In the genomic region with DNA sequence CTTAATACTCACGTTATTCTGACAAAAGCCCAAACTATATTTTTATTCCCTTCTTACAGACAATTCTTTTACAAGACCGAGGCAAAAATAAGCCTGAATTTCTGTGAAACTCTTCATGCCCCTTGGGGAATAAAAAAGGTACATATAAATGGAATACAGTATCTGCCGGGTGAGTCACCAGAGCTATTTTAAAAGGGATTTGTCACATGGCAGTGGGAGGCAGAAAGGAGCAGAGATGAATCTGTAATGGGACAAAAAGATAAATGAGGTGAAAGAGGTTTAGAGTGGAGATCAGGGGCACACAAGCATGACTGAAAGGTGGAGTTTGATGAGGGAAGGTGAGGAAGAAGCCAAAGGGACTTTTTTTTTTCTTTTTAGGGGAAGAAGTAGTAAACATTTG, we compare ENCODE assay signal across 1 cellular context.
A peak's percentile ranks its signal among the peaks of the same experiment; 100 is the strongest.
TF ChIP-seq lines count a peak whose summit lies in the region.

No MANE protein-coding gene starts in this region.

TF ChIP-seq in SK-N-SH, 30 proteins besides CTCF, POLR2A, EP300 and RAD21 (continued from another document):
- TF ChIP-seq, protein P1, sequence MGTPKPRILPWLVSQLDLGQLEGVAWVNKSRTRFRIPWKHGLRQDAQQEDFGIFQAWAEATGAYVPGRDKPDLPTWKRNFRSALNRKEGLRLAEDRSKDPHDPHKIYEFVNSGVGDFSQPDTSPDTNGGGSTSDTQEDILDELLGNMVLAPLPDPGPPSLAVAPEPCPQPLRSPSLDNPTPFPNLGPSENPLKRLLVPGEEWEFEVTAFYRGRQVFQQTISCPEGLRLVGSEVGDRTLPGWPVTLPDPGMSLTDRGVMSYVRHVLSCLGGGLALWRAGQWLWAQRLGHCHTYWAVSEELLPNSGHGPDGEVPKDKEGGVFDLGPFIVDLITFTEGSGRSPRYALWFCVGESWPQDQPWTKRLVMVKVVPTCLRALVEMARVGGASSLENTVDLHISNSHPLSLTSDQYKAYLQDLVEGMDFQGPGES (IDR thresholded peaks at IDR 0.05; ENCODE audit: low read depth, low read length): no peak
- no peak for TF ChIP-seq GABPA (IDR thresholded peaks at IDR 0.05; ENCODE audit: low read depth)
- no peak for TF ChIP-seq RCOR1 (IDR thresholded peaks at IDR 0.05; ENCODE audit: low read length)
- TF ChIP-seq, protein P2, sequence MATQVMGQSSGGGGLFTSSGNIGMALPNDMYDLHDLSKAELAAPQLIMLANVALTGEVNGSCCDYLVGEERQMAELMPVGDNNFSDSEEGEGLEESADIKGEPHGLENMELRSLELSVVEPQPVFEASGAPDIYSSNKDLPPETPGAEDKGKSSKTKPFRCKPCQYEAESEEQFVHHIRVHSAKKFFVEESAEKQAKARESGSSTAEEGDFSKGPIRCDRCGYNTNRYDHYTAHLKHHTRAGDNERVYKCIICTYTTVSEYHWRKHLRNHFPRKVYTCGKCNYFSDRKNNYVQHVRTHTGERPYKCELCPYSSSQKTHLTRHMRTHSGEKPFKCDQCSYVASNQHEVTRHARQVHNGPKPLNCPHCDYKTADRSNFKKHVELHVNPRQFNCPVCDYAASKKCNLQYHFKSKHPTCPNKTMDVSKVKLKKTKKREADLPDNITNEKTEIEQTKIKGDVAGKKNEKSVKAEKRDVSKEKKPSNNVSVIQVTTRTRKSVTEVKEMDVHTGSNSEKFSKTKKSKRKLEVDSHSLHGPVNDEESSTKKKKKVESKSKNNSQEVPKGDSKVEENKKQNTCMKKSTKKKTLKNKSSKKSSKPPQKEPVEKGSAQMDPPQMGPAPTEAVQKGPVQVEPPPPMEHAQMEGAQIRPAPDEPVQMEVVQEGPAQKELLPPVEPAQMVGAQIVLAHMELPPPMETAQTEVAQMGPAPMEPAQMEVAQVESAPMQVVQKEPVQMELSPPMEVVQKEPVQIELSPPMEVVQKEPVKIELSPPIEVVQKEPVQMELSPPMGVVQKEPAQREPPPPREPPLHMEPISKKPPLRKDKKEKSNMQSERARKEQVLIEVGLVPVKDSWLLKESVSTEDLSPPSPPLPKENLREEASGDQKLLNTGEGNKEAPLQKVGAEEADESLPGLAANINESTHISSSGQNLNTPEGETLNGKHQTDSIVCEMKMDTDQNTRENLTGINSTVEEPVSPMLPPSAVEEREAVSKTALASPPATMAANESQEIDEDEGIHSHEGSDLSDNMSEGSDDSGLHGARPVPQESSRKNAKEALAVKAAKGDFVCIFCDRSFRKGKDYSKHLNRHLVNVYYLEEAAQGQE (IDR thresholded peaks at IDR 0.05; ENCODE audit: low read depth, low read length): no peak
- TF ChIP-seq CHD2 (IDR thresholded peaks at IDR 0.05; ENCODE audit: low read length, partially characterized antibody): no peak
- no peak for TF ChIP-seq FOXJ3 (CRISPR knock-in tag; IDR thresholded peaks at IDR 0.05)
- no peak for TF ChIP-seq FOXM1 (IDR thresholded peaks at IDR 0.05; ENCODE audit: low read depth)
- TF ChIP-seq, protein P3, sequence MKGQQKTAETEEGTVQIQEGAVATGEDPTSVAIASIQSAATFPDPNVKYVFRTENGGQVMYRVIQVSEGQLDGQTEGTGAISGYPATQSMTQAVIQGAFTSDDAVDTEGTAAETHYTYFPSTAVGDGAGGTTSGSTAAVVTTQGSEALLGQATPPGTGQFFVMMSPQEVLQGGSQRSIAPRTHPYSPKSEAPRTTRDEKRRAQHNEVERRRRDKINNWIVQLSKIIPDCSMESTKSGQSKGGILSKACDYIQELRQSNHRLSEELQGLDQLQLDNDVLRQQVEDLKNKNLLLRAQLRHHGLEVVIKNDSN (IDR thresholded peaks at IDR 0.05; ENCODE audit: borderline replicate concordance, low read depth): peak; percentile 61; the same call in 1 of the 2 replicates
- TF ChIP-seq, protein P4, sequence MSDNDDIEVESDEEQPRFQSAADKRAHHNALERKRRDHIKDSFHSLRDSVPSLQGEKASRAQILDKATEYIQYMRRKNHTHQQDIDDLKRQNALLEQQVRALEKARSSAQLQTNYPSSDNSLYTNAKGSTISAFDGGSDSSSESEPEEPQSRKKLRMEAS (IDR thresholded peaks at IDR 0.05; ENCODE audit: low read depth): 0 out of 2 replicates have a peak, but pooled peaks have one; percentile 38
- no peak for TF ChIP-seq TAF1 (IDR thresholded peaks at IDR 0.05; ENCODE audit: borderline replicate concordance, low read depth, low read length)
- TF ChIP-seq NRF1 (IDR thresholded peaks at IDR 0.05; ENCODE audit: low read depth, low read length): no peak
- peak; percentile 35; the same call in 1 of the 2 replicates for TF ChIP-seq JUND (IDR thresholded peaks at IDR 0.05)
- no peak for TF ChIP-seq SMC3 (IDR thresholded peaks at IDR 0.05; ENCODE audit: low read depth, low read length)
- TF ChIP-seq, protein P5, sequence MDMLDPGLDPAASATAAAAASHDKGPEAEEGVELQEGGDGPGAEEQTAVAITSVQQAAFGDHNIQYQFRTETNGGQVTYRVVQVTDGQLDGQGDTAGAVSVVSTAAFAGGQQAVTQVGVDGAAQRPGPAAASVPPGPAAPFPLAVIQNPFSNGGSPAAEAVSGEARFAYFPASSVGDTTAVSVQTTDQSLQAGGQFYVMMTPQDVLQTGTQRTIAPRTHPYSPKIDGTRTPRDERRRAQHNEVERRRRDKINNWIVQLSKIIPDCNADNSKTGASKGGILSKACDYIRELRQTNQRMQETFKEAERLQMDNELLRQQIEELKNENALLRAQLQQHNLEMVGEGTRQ (IDR thresholded peaks at IDR 0.05; ENCODE audit: borderline replicate concordance, low read depth, low read length): no peak
- TF ChIP-seq GATA2 (CRISPR knock-in tag; IDR thresholded peaks at IDR 0.05): no peak
- TF ChIP-seq RXRA (IDR thresholded peaks at IDR 0.05; ENCODE audit: borderline replicate concordance, low read depth): no peak
- TF ChIP-seq POLR2AphosphoS5 (IDR thresholded peaks at IDR 0.05; ENCODE audit: low read depth, low read length): no peak
- TF ChIP-seq MXI1 (IDR thresholded peaks at IDR 0.05; ENCODE audit: low read depth, low read length): no peak
- TF ChIP-seq, protein P6, sequence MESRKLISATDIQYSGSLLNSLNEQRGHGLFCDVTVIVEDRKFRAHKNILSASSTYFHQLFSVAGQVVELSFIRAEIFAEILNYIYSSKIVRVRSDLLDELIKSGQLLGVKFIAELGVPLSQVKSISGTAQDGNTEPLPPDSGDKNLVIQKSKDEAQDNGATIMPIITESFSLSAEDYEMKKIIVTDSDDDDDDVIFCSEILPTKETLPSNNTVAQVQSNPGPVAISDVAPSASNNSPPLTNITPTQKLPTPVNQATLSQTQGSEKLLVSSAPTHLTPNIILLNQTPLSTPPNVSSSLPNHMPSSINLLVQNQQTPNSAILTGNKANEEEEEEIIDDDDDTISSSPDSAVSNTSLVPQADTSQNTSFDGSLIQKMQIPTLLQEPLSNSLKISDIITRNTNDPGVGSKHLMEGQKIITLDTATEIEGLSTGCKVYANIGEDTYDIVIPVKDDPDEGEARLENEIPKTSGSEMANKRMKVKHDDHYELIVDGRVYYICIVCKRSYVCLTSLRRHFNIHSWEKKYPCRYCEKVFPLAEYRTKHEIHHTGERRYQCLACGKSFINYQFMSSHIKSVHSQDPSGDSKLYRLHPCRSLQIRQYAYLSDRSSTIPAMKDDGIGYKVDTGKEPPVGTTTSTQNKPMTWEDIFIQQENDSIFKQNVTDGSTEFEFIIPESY (IDR thresholded peaks at IDR 0.05; ENCODE audit: borderline replicate concordance, low read depth): no peak
- no peak for TF ChIP-seq TEAD4 (IDR thresholded peaks at IDR 0.05; ENCODE audit: borderline replicate concordance, insufficient read depth)
- TF ChIP-seq YY1 (IDR thresholded peaks at IDR 0.05; ENCODE audit: low read depth): no peak
- no peak for TF ChIP-seq ELF1 (IDR thresholded peaks at IDR 0.05)
- no peak for TF ChIP-seq EZH2phosphoT487 (IDR thresholded peaks at IDR 0.05; ENCODE audit: borderline replicate concordance, low read depth)
- TF ChIP-seq NFIC (IDR thresholded peaks at IDR 0.05; ENCODE audit: borderline replicate concordance): no peak
- TF ChIP-seq, protein P7, sequence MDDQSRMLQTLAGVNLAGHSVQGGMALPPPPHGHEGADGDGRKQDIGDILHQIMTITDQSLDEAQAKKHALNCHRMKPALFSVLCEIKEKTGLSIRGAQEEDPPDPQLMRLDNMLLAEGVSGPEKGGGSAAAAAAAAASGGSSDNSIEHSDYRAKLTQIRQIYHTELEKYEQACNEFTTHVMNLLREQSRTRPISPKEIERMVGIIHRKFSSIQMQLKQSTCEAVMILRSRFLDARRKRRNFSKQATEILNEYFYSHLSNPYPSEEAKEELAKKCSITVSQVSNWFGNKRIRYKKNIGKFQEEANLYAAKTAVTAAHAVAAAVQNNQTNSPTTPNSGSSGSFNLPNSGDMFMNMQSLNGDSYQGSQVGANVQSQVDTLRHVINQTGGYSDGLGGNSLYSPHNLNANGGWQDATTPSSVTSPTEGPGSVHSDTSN (IDR thresholded peaks at IDR 0.05): no peak
- TF ChIP-seq TCF12 (IDR thresholded peaks at IDR 0.05): no peak
- TF ChIP-seq FOSL2 (IDR thresholded peaks at IDR 0.05; ENCODE audit: borderline replicate concordance, low read depth): peak; percentile 72; the same call in 1 of the 2 replicates
- no peak for TF ChIP-seq SIN3A (IDR thresholded peaks at IDR 0.05; ENCODE audit: borderline replicate concordance, low read depth, low read length)
- TF ChIP-seq RFX5 (IDR thresholded peaks at IDR 0.05; ENCODE audit: low read length): no peak
